In genomic region chr5:55223219-55223987, GRCh38 we compare ENCODE assay signal across 3 cellular contexts.
TF ChIP-seq lines count a peak whose summit lies in the region.

No MANE protein-coding gene starts in this region.

TF ChIP-seq in GM12891, 5 proteins besides CTCF, POLR2A, EP300 and RAD21:
- TF ChIP-seq PAX5 (IDR thresholded peaks at IDR 0.05; ENCODE audit: insufficient read depth, low read length, severe bottlenecking), result no peak
- no peak for TF ChIP-seq POLR2AphosphoS5 (IDR thresholded peaks at IDR 0.05; ENCODE audit: low read depth, low read length)
- no peak for TF ChIP-seq SPI1 (IDR thresholded peaks at IDR 0.05; ENCODE audit: low read depth, low read length)
- TF ChIP-seq TAF1 (IDR thresholded peaks at IDR 0.05; ENCODE audit: low read depth, low read length), result no peak
- TF ChIP-seq POU2F2 (IDR thresholded peaks at IDR 0.05; ENCODE audit: low read depth, low read length), result no peak
TF ChIP-seq in GM12891: peak in this region for 0.

TF ChIP-seq in WTC11, 78 proteins besides CTCF, POLR2A, EP300 and RAD21:
- TF ChIP-seq HMGA2 (CRISPR knock-in tag; IDR thresholded peaks at IDR 0.05) (no peak), HMGXB4 (CRISPR knock-in tag; IDR thresholded peaks at IDR 0.05) (0 out of 2 replicates have a peak, but pooled peaks have one; percentile 22), OVOL2 (CRISPR knock-in tag; IDR thresholded peaks at IDR 0.05; ENCODE audit: borderline replicate concordance) (no peak), RORB (CRISPR knock-in tag; IDR thresholded peaks at IDR 0.05) (no peak), TP53 (CRISPR knock-in tag; IDR thresholded peaks at IDR 0.05) (no peak), FOXJ3 (CRISPR knock-in tag; IDR thresholded peaks at IDR 0.05; ENCODE audit: borderline replicate concordance) (no peak), USF1 (CRISPR knock-in tag; IDR thresholded peaks at IDR 0.05) (peak; percentile 36; the same call in 1 of the 2 replicates), GABPB1 (CRISPR knock-in tag; IDR thresholded peaks at IDR 0.05) (no peak), SMAD4 (CRISPR knock-in tag; IDR thresholded peaks at IDR 0.05) (0 out of 2 replicates have a peak, but pooled peaks have one; percentile 17), MAX (CRISPR knock-in tag; IDR thresholded peaks at IDR 0.05) (no peak), KAT7 (CRISPR knock-in tag; IDR thresholded peaks at IDR 0.05; ENCODE audit: borderline replicate concordance) (0 out of 2 replicates have a peak, but pooled peaks have one; percentile 73), SMAD3 (CRISPR knock-in tag; IDR thresholded peaks at IDR 0.05; ENCODE audit: borderline replicate concordance) (peak; percentile 33; the same call in 1 of the 2 replicates), ARID4B (CRISPR knock-in tag; IDR thresholded peaks at IDR 0.05; ENCODE audit: borderline replicate concordance) (0 out of 2 replicates have a peak, but pooled peaks have one; percentile 15), ZSCAN18 (CRISPR knock-in tag; IDR thresholded peaks at IDR 0.05) (no peak)

TF ChIP-seq in endothelial cell of umbilical vein, 7 proteins besides CTCF, POLR2A, EP300 and RAD21:
- TF ChIP-seq MAX (IDR thresholded peaks at IDR 0.05; ENCODE audit: insufficient read depth, insufficient read length) (no peak), EZH2 (IDR thresholded peaks at IDR 0.05; ENCODE audit: borderline replicate concordance, low read depth, low read length, severe bottlenecking) (peak; percentile 98)
